ENCODE assay signal across 22 cellular contexts in the genomic region with DNA sequence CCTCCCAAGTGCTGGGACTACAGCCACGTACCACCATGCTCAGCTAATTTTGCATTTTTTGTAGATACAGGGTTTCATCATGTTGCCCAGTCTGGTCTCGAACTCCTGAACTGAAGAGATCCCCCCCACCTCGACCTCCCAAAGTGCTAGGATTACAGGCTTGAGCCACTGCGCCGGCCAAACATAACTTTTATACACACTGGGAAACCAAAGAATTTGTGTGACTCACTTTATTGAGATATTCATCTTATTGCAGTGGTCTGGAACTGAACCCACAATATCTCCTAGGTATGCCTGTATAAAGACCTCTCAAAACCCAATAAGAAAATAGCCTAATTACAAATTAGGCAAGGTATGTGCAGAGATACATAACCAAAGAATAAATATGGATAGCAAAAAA.
"Had no signal": no experiment of that assay in that cellular context is flagged by ENCODE, and none has a peak within 500 bp of the region (broad histone marks: within the 10 kb centered on the region; RNA-seq: fewer than 3 reads in every experiment).

No MANE protein-coding gene starts in this region.

- H3K9me3 ChIP-seq: adrenal gland, left ventricle myocardium inferior, tibial nerve had no signal

- H3K36me3 ChIP-seq: adrenal gland, tibial nerve had no signal

- FAIRE-seq: endometrium, urothelium cell line had no signal

- H3K4me1 ChIP-seq: adrenal gland, left ventricle myocardium inferior, tibial nerve had no signal

- H3K27ac Mint-ChIP-seq: activated T-cell treated with anti-CD3 and anti-CD28 coated beads, Interleukin-2, amount 50 U/mL, for 72 hours; brain; nephron; stimulated activated naive CD8-positive, alpha-beta T cell treated with anti-CD3 and anti-CD28 coated beads, Interleukin-15, Interleukin-2, amounts not matched to agents 100 ng/mL and 50 ng/mL, for 24 hours had no signal

- H3K27me3 Mint-ChIP-seq: central memory CD8-positive, alpha-beta T cell; stimulated activated naive CD8-positive, alpha-beta T cell treated with anti-CD3 and anti-CD28 coated beads, Interleukin-15, Interleukin-2, amounts not matched to agents 100 ng/mL and 50 ng/mL, for 24 hours had no signal

- H3K4me3 Mint-ChIP-seq: activated T-cell treated with anti-CD3 and anti-CD28 coated beads, Interleukin-2, amount 50 U/mL, for 72 hours; brain; central memory CD8-positive, alpha-beta T cell; nephron; stimulated activated naive CD8-positive, alpha-beta T cell treated with anti-CD3 and anti-CD28 coated beads, Interleukin-15, Interleukin-2, amounts not matched to agents 100 ng/mL and 50 ng/mL, for 24 hours had no signal

- DNase-seq: activated CD4-positive, alpha-beta T cell treated with anti-CD3 and anti-CD28 coated beads, Interleukin-2, amount 50 U/mL, for 4 hours; activated effector memory CD4-positive, alpha-beta T cell treated with anti-CD3 and anti-CD28 coated beads, Interleukin-2, amount 50 U/mL, for 16 hours; activated naive CD4-positive, alpha-beta T cell treated with anti-CD3 and anti-CD28 coated beads, Interleukin-2, amount 50 U/mL, for 16 hours; activated T-cell treated with anti-CD3 and anti-CD28 coated beads, Interleukin-2, amount 50 U/mL, for 72 hours; adrenal gland; erythroblast; foreskin fibroblast; hypothalamus; left ventricle myocardium inferior; mammary epithelial cell; midbrain; retina; stimulated activated CD4-positive, alpha-beta T cell treated with anti-CD3 and anti-CD28 coated beads, Interleukin-2, amount 100 ng/mL, for 24 hours; SW 1271 had no signal

- H3K4me1 Mint-ChIP-seq: brain; central memory CD8-positive, alpha-beta T cell; nephron had no signal

- H3K4me3 ChIP-seq: adrenal gland, coronary artery, left ventricle myocardium inferior, tibial nerve had no signal

- H3K36me3 Mint-ChIP-seq: brain had no signal

- H3K27ac ChIP-seq: adrenal gland, coronary artery, left ventricle myocardium inferior, tibial nerve had no signal

- H3K27me3 ChIP-seq: adrenal gland, tibial nerve had no signal

- ATAC-seq: activated T-cell treated with anti-CD3 and anti-CD28 coated beads, Interleukin-2, amount 50 U/mL, for 72 hours had no signal

- H3K9me3 Mint-ChIP-seq: brain; nephron; stimulated activated naive CD8-positive, alpha-beta T cell treated with anti-CD3 and anti-CD28 coated beads, Interleukin-15, Interleukin-2, amounts not matched to agents 100 ng/mL and 50 ng/mL, for 24 hours had no signal
